ENCODE assay signal across 8 cellular contexts in genomic region chr10:3538850-3539531, GRCh38.
A peak's percentile ranks its signal among the peaks of the same experiment; 100 is the strongest.
DNase-seq lines count a peak whose midpoint lies in the region; ATAC-seq and TF ChIP-seq lines count a peak whose summit lies in the region.

No MANE protein-coding gene starts in this region.

- in situ Hi-C loops in T47D (cut with HindIII; ENCODE audit: low pct_unique_long_range_greater_than_20kb, low sequenced_read_pairs), result no loop called here

- H3K4me3 ChIP-seq in A673 (ENCODE audit: low read depth, low read length, poor library complexity, severe bottlenecking) (no peak overlapping the region), lower lobe of right lung (no peak overlapping the region)

- intact Hi-C loops in A673 (cut with micrococcal nuclease; ENCODE audit: unreplicated experiment), result no loop called here
- intact Hi-C loops in lower lobe of right lung (cut with DNase I), result no loop called here

- H3K4me1 ChIP-seq in A673 (ENCODE audit: insufficient read depth, low read length, poor library complexity, severe bottlenecking) (no peaks in the 10 kb centered on the region), lower lobe of right lung (peaks cover 8% of the 10 kb centered on the region)

- no peaks in the 10 kb centered on the region for H3K36me3 ChIP-seq in A673 (ENCODE audit: insufficient read depth, low read length, poor library complexity, severe bottlenecking)
- no peaks in the 10 kb centered on the region for H3K36me3 ChIP-seq in lower lobe of right lung

- H3K9me3 ChIP-seq in A673 (ENCODE audit: low read depth, low read length, poor library complexity, severe bottlenecking) (no peaks in the 10 kb centered on the region), lower lobe of right lung (no peaks in the 10 kb centered on the region)

- H3K27me3 ChIP-seq in A673 (replicated peaks; ENCODE audit: insufficient read depth, low read depth, low read length, poor library complexity), result no peaks in the 10 kb centered on the region
- H3K27me3 ChIP-seq in lower lobe of right lung (ENCODE audit: low read depth), result no peaks in the 10 kb centered on the region

- peak; percentile 63 to 77 for ATAC-seq in lower lobe of right lung

- TF ChIP-seq CTCF in A673 (conservative IDR thresholded peaks at IDR 0.05; ENCODE audit: low read depth, low read length), result no peak
- TF ChIP-seq CTCF in lower lobe of right lung (IDR thresholded peaks at IDR 0.05), result no peak

- H3K27ac ChIP-seq in A673 (ENCODE audit: low read depth, low read length, poor library complexity, severe bottlenecking) (no peak overlapping the region), lower lobe of right lung (peak overlapping the region; percentile 61)

- DNase-seq in A673 (ENCODE audit: low spot score) (peak; percentile 73), HEK293T (ENCODE audit: extremely low spot score) (no peak), T47D (ENCODE audit: low read depth in 1 of 2, low spot score in 1 of 2) (peak; percentile 24 to 28), lower lobe of right lung (no peak), activated gamma-delta T cell treated with Interleukin-2 at 50 U/mL for 16 hours (no peak), ureter (ENCODE audit: low spot score) (no peak), mesenteric fat pad (ENCODE audit: low spot score) (no peak)
- no peak for DNase-seq in activated CD8-positive, alpha-beta memory T cell treated with anti-CD3 and anti-CD28 coated beads, Interleukin-2, amount 50 U/mL, for 4 hours

- POLR2A ChIA-PET in A673 (lab: Charles Lee; ENCODE audit: low non-redundant PET), result no interaction called here
- POLR2A ChIA-PET in HEK293T (lab: Yijun Ruan, JAX), result interaction anchor here (1.8 kb wide), 1 partner anchor 246 kb away, joined by 9 read pairs; the partner anchor contains the start of gene KLF6

- no TSS peak for BruUV-seq in A673 (replicated peaks; lab: Mats Ljungman, UMichigan)

- CTCF ChIA-PET in A673 (lab: Charles Lee) (no interaction called here), HEK293T (lab: Yijun Ruan, JAX) (no interaction called here)

TF ChIP-seq in HEK293T, 16 proteins besides CTCF, POLR2A, EP300 and RAD21:
- TF ChIP-seq ZNF384 (IDR thresholded peaks at IDR 0.05), result no peak
- TF ChIP-seq FOXA1 (IDR thresholded peaks at IDR 0.05), result no peak
- no peak for TF ChIP-seq HDGF (IDR thresholded peaks at IDR 0.05; ENCODE audit: borderline replicate concordance)
- 0 out of 2 replicates have a peak, but pooled peaks have one; percentile 13 for TF ChIP-seq L3MBTL2 (conservative IDR thresholded peaks at IDR 0.05)
TF ChIP-seq in HEK293T: peak in this region for 1.

Comparison
In these comparisons a context has a peak if more than half of its experiments do, and no peak if none do; other contexts are left out.
1. DNase-seq: peak in A673 (single experiment) and T47D (2 of 2); none in HEK293T (single experiment), lower lobe of right lung (single experiment), activated gamma-delta T cell treated with Interleukin-2 at 50 U/mL for 16 hours (single experiment), ureter (single experiment), mesenteric fat pad (single experiment) and activated CD8-positive, alpha-beta memory T cell treated with anti-CD3 and anti-CD28 coated beads, Interleukin-2, amount 50 U/mL, for 4 hours (single experiment).